19 cellular contexts compared by ENCODE assay signal in genomic region chr17:45120558-45120957, GRCh38. TPM values are rescaled to one million over a fixed set of nuclear protein-coding genes. Genes with fewer than 3 reads are reported as not detected.
DNase-seq lines count a peak whose midpoint lies in the region; ATAC-seq and TF ChIP-seq lines count a peak whose summit lies in the region.
"Had no signal": no experiment of that assay in that cellular context is flagged by ENCODE, and none has a peak within 500 bp of the region (broad histone marks: within the 10 kb centered on the region; RNA-seq: fewer than 3 reads in every experiment).

No MANE protein-coding gene starts in this region.

- peaks cover 0 to 31% (median 0%) of the 10 kb centered on the region in 11 experiments; a peak in 3 of 22 replicates for H3K36me3 ChIP-seq in BLaER1 treated with 17β-estradiol and CSF1 and Interleukin-3, amounts not matched to agents 10 nM and 100 nM
- H3K36me3 ChIP-seq in H7 (replicated peaks; ENCODE audit: control insufficient read depth, insufficient read depth, low read length) (peaks cover 1% of the 10 kb centered on the region; the same call in 1 of the 2 replicates), endodermal cell (ENCODE audit: control insufficient read depth, insufficient read depth, low read length) (no peaks in the 10 kb centered on the region), MM.1S (replicated peaks; ENCODE audit: insufficient read depth, low read length) (no peaks in the 10 kb centered on the region)
- H3K36me3 ChIP-seq: BE2C had no signal

- H3K27ac ChIP-seq in BLaER1 treated with 17β-estradiol and CSF1 and Interleukin-3, amounts not matched to agents 10 nM and 100 nM = no peak overlapping the region
- H3K27ac ChIP-seq in endodermal cell (ENCODE audit: low read depth, low read length) = no peak overlapping the region
- H3K27ac ChIP-seq in MM.1S (ENCODE audit: low read length) = no peak overlapping the region
- H3K27ac ChIP-seq: GM23248 had no signal

- no peak overlapping the region for H2AFZ ChIP-seq in MM.1S (ENCODE audit: low read length)
- H2AFZ ChIP-seq: GM23248 had no signal

- TF ChIP-seq CTCF in endodermal cell (conservative IDR thresholded peaks at IDR 0.05) (no peak), MM.1S (IDR thresholded peaks at IDR 0.05; ENCODE audit: low read length) (no peak)

- no peak overlapping the region for H3K4me3 ChIP-seq in BLaER1 treated with 17β-estradiol and CSF1 and Interleukin-3, amounts not matched to agents 10 nM and 100 nM
- H3K4me3 ChIP-seq in H7 (ENCODE audit: insufficient read depth, low read depth, low read length) = no peak overlapping the region
- no peak overlapping the region for H3K4me3 ChIP-seq in endodermal cell (ENCODE audit: low read length)
- no peak overlapping the region for H3K4me3 ChIP-seq in MM.1S (ENCODE audit: low read length)
- H3K4me3 ChIP-seq: GM23248 had no signal

- 95% methylated on average over 16 to 22 of the region's 22 CpGs for WGBS in endodermal cell (ENCODE audit: insufficient coverage in 1 of 2, insufficient read length in 1 of 2), 2 experiments

- no peaks in the 10 kb centered on the region for H3K79me2 ChIP-seq in MM.1S (ENCODE audit: low read length)

- peak; percentile 5 for ATAC-seq in stimulated activated memory B cell treated with anti-CD40 and anti-IgM and Interleukin-4, amounts not matched to agents 10 μg/mL and 1 μg/mL and 100 μg/mL, for 72 hours
- ATAC-seq: HepG2 had no signal

- no peaks in the 10 kb centered on the region for H3K9me3 ChIP-seq in BLaER1 treated with 17β-estradiol and CSF1 and Interleukin-3, amounts not matched to agents 10 nM and 100 nM (replicated peaks in 1 of 11)
- H3K9me3 ChIP-seq in endodermal cell (ENCODE audit: control insufficient read depth, low read length) (no peaks in the 10 kb centered on the region), MM.1S (replicated peaks; ENCODE audit: insufficient read depth, low read length) (no peaks in the 10 kb centered on the region)
- H3K9me3 ChIP-seq: BE2C had no signal

- H3K9ac ChIP-seq in BLaER1 treated with 17β-estradiol and CSF1 and Interleukin-3, amounts not matched to agents 10 nM and 100 nM = no peak overlapping the region
- H3K9ac ChIP-seq in endodermal cell (ENCODE audit: extremely low read depth, low read length, poor library complexity, severe bottlenecking) = no peak overlapping the region
- no peak overlapping the region for H3K9ac ChIP-seq in MM.1S (ENCODE audit: low read length)
- H3K9ac ChIP-seq: GM23248 had no signal

- DNase-seq in H7 = peak; percentile 63
- DNase-seq in endodermal cell = peak; percentile 64
- no peak for DNase-seq in MM.1S
- no peak for DNase-seq in NCI-H69 (lab: John Stamatoyannopoulos, UW)
- no peak for DNase-seq in NCI-H510A treated with DMSO at 0.1 percent for 48 hours (lab: John Stamatoyannopoulos, UW)
- DNase-seq: ACHN, BE2C, DMS153, DMS79, GDM1, GM23248, KBM-7 had no signal

- peaks cover 3% of the 10 kb centered on the region for H3K27me3 Mint-ChIP-seq in endodermal cell (ENCODE audit: insufficient read depth)
- H3K27me3 Mint-ChIP-seq in stimulated activated memory B cell treated with anti-CD40 and anti-IgM and Interleukin-4, amounts not matched to agents 10 μg/mL and 1 μg/mL and 100 μg/mL, for 72 hours = peaks cover 17% of the 10 kb centered on the region
- H3K27me3 Mint-ChIP-seq: CD4-positive, alpha-beta memory T cell had no signal

- H3K36me3 Mint-ChIP-seq in endodermal cell (ENCODE audit: low read depth) = peaks cover 8% of the 10 kb centered on the region
- H3K36me3 Mint-ChIP-seq in stimulated activated memory B cell treated with anti-CD40 and anti-IgM and Interleukin-4, amounts not matched to agents 10 μg/mL and 1 μg/mL and 100 μg/mL, for 72 hours = no peaks in the 10 kb centered on the region
- H3K36me3 Mint-ChIP-seq: CD4-positive, alpha-beta memory T cell; IgD-negative memory B cell had no signal

- peaks cover 36 to 72% (median 49%) of the 10 kb centered on the region in 10 experiments for H3K4me1 ChIP-seq in BLaER1 treated with 17β-estradiol and CSF1 and Interleukin-3, amounts not matched to agents 10 nM and 100 nM
- H3K4me1 ChIP-seq in endodermal cell (ENCODE audit: control insufficient read depth, insufficient read depth, low read length) (no peaks in the 10 kb centered on the region), MM.1S (ENCODE audit: low read length) (no peaks in the 10 kb centered on the region)

- no peak overlapping the region for H3K4me3 Mint-ChIP-seq in endodermal cell
- H3K4me3 Mint-ChIP-seq in stimulated activated memory B cell treated with anti-CD40 and anti-IgM and Interleukin-4, amounts not matched to agents 10 μg/mL and 1 μg/mL and 100 μg/mL, for 72 hours = no peak overlapping the region
- H3K4me3 Mint-ChIP-seq: CD4-positive, alpha-beta memory T cell; H9; IgD-negative memory B cell had no signal

- H3K9me2 ChIP-seq in MM.1S (replicated peaks; ENCODE audit: insufficient read depth, low read length) = no peaks in the 10 kb centered on the region

- H3K27ac Mint-ChIP-seq in endodermal cell = no peak overlapping the region
- no peak overlapping the region for H3K27ac Mint-ChIP-seq in stimulated activated memory B cell treated with anti-CD40 and anti-IgM and Interleukin-4, amounts not matched to agents 10 μg/mL and 1 μg/mL and 100 μg/mL, for 72 hours
- H3K27ac Mint-ChIP-seq: CD14-positive monocyte; CD4-positive, alpha-beta memory T cell; H9; IgD-negative memory B cell had no signal

- no peaks in the 10 kb centered on the region for H3K9me3 Mint-ChIP-seq in endodermal cell
- no peaks in the 10 kb centered on the region for H3K9me3 Mint-ChIP-seq in stimulated activated memory B cell treated with anti-CD40 and anti-IgM and Interleukin-4, amounts not matched to agents 10 μg/mL and 1 μg/mL and 100 μg/mL, for 72 hours
- H3K9me3 Mint-ChIP-seq: CD4-positive, alpha-beta memory T cell; H9; IgD-negative memory B cell had no signal

- H4K20me1 ChIP-seq in BLaER1 treated with 17β-estradiol and CSF1 and Interleukin-3, amounts not matched to agents 10 nM and 100 nM = peaks cover 0 to 27% (median 0%) of the 10 kb centered on the region in 11 experiments; a peak in 7 of 22 replicates
- no peaks in the 10 kb centered on the region for H4K20me1 ChIP-seq in MM.1S (ENCODE audit: insufficient read depth, low read length)

- H3K27me3 ChIP-seq in BLaER1 treated with 17β-estradiol and CSF1 and Interleukin-3, amounts not matched to agents 10 nM and 100 nM = peaks cover 0 to 9% (median 0%) of the 10 kb centered on the region in 11 experiments; a peak in 5 of 22 replicates
- H3K27me3 ChIP-seq in H7 (ENCODE audit: control insufficient read depth, insufficient read depth, low read length) (no peaks in the 10 kb centered on the region), endodermal cell (ENCODE audit: control insufficient read depth, insufficient read depth, low read length, poor library complexity, severe bottlenecking) (no peaks in the 10 kb centered on the region), MM.1S (replicated peaks; ENCODE audit: insufficient read depth, low read length) (peaks cover 6% of the 10 kb centered on the region)
- H3K27me3 ChIP-seq: BE2C had no signal

- H3K4me1 Mint-ChIP-seq in endodermal cell = no peaks in the 10 kb centered on the region
- H3K4me1 Mint-ChIP-seq in stimulated activated memory B cell treated with anti-CD40 and anti-IgM and Interleukin-4, amounts not matched to agents 10 μg/mL and 1 μg/mL and 100 μg/mL, for 72 hours = peaks cover 6% of the 10 kb centered on the region

- H3F3A ChIP-seq in MM.1S (ENCODE audit: insufficient read depth, low read length) = no peaks in the 10 kb centered on the region

- H3K4me2 ChIP-seq in BLaER1 treated with 17β-estradiol and CSF1 and Interleukin-3, amounts not matched to agents 10 nM and 100 nM = peak overlapping the region in 8 of 11 experiments; percentile 36 to 69 (median 62); a peak in 11 of 22 replicates
- H3K4me2 ChIP-seq in MM.1S (ENCODE audit: low read depth, low read length) = no peak overlapping the region

RNA-seq across cellular contexts. Expression of gene PLCD3, which starts 11.8 kb away (rescaled TPM):
- 24.1 and 28.6 TPM in 2 replicates for total RNA-seq in H7 (2014; rRNA removed; shearing (Covaris generic))
- 10 to 100 TPM; 34.8 to 42.9 TPM for total RNA-seq in endodermal cell
- polyA plus RNA-seq in endodermal cell (2013, experiment 1 of 2) = 16.1 TPM
- polyA plus RNA-seq in endodermal cell (2013, experiment 2 of 2) = 20.9 TPM
- polyA plus RNA-seq: IgD-negative memory B cell had no signal

RNA-seq across cellular contexts. Expression of gene ACBD4, which starts 14.9 kb away (rescaled TPM):
- total RNA-seq in H7 (2014; rRNA removed; shearing (Covaris generic)) = 1.5 and 6.0 TPM in 2 replicates
- 10 to 100 TPM; 17.4 to 19.5 TPM for total RNA-seq in endodermal cell
- polyA plus RNA-seq in endodermal cell (2013, experiment 1 of 2) = 6.8 TPM
- polyA plus RNA-seq in endodermal cell (2013, experiment 2 of 2) = 6.0 TPM

RNA-seq across cellular contexts. Expression of gene HEXIM1, which starts 27.7 kb away (rescaled TPM):
- 4.1 and 4.6 TPM in 2 replicates for total RNA-seq in H7 (2014; rRNA removed; shearing (Covaris generic))
- 10 to 100 TPM; 37.0 to 39.2 TPM for total RNA-seq in endodermal cell
- 20.1 TPM for polyA plus RNA-seq in endodermal cell (2013, experiment 1 of 2)
- polyA plus RNA-seq in endodermal cell (2013, experiment 2 of 2) = 19.4 TPM

RNA-seq across cellular contexts. Expression of gene HEXIM2, which starts 41.1 kb away (rescaled TPM):
- 11.5 and 11.9 TPM in 2 replicates for total RNA-seq in H7 (2014; rRNA removed; shearing (Covaris generic))
- 10 to 100 TPM; 12.9 to 13.1 TPM for total RNA-seq in endodermal cell
- 8.6 TPM for polyA plus RNA-seq in endodermal cell (2013, experiment 1 of 2)
- polyA plus RNA-seq in endodermal cell (2013, experiment 2 of 2) = 7.7 TPM

RNA-seq across cellular contexts. Expression of gene NMT1, which starts 59.4 kb away (rescaled TPM):
- total RNA-seq in H7 (2014; rRNA removed; shearing (Covaris generic)) = 111 and 115 TPM in 2 replicates
- total RNA-seq in endodermal cell = 100 to 1,000 TPM; 122 to 136 TPM
- 112 TPM for polyA plus RNA-seq in endodermal cell (2013, experiment 1 of 2)
- polyA plus RNA-seq in endodermal cell (2013, experiment 2 of 2) = 98.6 TPM

Comparison
In these comparisons a context has a peak if more than half of its experiments do, and no peak if none do; other contexts are left out.
1. DNase-seq: peak in H7 (single experiment) and endodermal cell (single experiment); none in MM.1S (single experiment), NCI-H69 (single experiment) and NCI-H510A treated with DMSO at 0.1 percent for 48 hours (single experiment).